8 cellular contexts compared by ENCODE assay signal in the genomic region with DNA sequence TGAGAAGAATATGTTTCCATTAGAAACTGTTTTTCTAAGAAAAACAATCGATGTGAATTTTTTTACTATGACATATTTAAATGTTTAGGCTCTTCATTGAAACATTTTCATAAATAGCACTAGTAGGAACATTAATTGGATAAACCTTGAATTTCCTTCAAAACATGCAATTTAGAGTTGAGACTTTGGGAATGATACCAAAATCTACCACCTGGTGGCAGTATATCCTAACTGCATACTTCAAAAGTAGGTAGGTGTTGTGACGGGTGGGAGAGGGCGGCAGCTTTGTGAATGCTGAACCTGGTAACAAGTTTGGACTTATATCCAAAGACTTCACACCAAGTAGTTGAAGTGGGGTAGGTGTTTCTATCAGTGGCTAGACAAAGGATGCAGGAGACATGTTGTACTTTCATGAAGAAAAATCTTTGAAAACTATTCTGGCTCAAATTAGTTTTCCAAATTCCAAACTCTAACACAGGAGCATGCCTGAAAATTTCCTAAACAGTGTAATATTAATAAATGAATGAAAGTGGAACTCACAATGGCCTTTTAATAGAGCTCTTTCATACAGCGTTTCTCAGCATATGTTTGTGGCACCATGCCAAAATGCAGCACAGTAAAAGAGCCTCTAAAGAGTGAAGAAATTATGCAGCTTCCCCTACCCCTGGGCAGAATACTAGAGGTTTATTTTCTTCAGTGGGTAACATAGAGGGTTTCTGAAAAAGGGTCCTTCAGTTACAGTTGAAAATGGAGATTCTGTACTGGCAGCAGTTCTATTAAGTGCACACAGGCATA.
DNase-seq lines count a peak whose midpoint lies in the region; ATAC-seq and TF ChIP-seq lines count a peak whose summit lies in the region.

No MANE protein-coding gene starts in this region.

- H3K4me3 ChIP-seq in parathyroid adenoma (ENCODE audit: low read depth, low read length): no peak overlapping the region

- no peaks in the 10 kb centered on the region for H3K36me3 Mint-ChIP-seq in CD4-positive, alpha-beta T cell (ENCODE audit: low read depth)

- H3K27ac Mint-ChIP-seq in CD4-positive, alpha-beta T cell: no peak overlapping the region

- H3K79me2 ChIP-seq in parathyroid adenoma: no peaks in the 10 kb centered on the region

- H3K4me2 ChIP-seq in parathyroid adenoma (ENCODE audit: low read length): peak overlapping the region; percentile 26

- CTCF ChIA-PET in CD4-positive, alpha-beta T cell (lab: Charles Lee): interaction anchor here (0.9 kb wide), 1 partner anchor 1053 kb away, joined by 3 read pairs; no protein-coding TSS in a partner anchor

- no peaks in the 10 kb centered on the region for H3K4me1 ChIP-seq in parathyroid adenoma

- no peak overlapping the region for H3K4me3 Mint-ChIP-seq in CD4-positive, alpha-beta T cell

- peaks cover 24% of the 10 kb centered on the region for H3K27me3 Mint-ChIP-seq in CD4-positive, alpha-beta T cell

- TF ChIP-seq CTCF in CD4-positive, alpha-beta T cell (IDR thresholded peaks at IDR 0.05): peak; percentile 87
- TF ChIP-seq CTCF in parathyroid adenoma (IDR thresholded peaks at IDR 0.05): peak; percentile 88
- no peak for TF ChIP-seq CTCF in omental fat pad (IDR thresholded peaks at IDR 0.05)

- peak; percentile 46 for ATAC-seq in CD4-positive, alpha-beta T cell (ENCODE audit: poor library complexity)
- ATAC-seq in GM18520 (IDR thresholded peaks at IDR 0.05; ENCODE audit: unreplicated experiment): peak; percentile 64
- ATAC-seq in HG02970 (IDR thresholded peaks at IDR 0.05; ENCODE audit: low FRiP score, unreplicated experiment): peak; percentile 88
- ATAC-seq in omental fat pad (ENCODE audit: low FRiP score): no peak

- no peaks in the 10 kb centered on the region for H3K36me3 ChIP-seq in parathyroid adenoma (ENCODE audit: control insufficient read depth, insufficient read depth, low read length)

- POLR2A ChIA-PET in CD4-positive, alpha-beta T cell (lab: Charles Lee): no interaction called here

- no peak overlapping the region for H3K27ac ChIP-seq in CD4-positive, alpha-beta T cell (ENCODE audit: low read depth, low read length)
- H3K27ac ChIP-seq in parathyroid adenoma: no peak overlapping the region

- H3K9ac ChIP-seq in parathyroid adenoma: no peak overlapping the region

- H3K9me3 ChIP-seq in CD4-positive, alpha-beta T cell (ENCODE audit: control insufficient read depth, low read length): no peaks in the 10 kb centered on the region
- H3K9me3 ChIP-seq in parathyroid adenoma (ENCODE audit: control insufficient read depth, low read length): no peaks in the 10 kb centered on the region

- intact Hi-C loops in CD4-positive, alpha-beta T cell (cut with DNase I, micrococcal nuclease): loop anchor here (1.0 to 10.0 kb wide), 3 partner anchors 298 to 1058 kb away; no protein-coding TSS in a partner anchor

- no peaks in the 10 kb centered on the region for H3K27me3 ChIP-seq in CD4-positive, alpha-beta T cell (ENCODE audit: control insufficient read depth, insufficient read depth, low read length)
- H3K27me3 ChIP-seq in parathyroid adenoma (ENCODE audit: control insufficient read depth, insufficient read depth, low read length): no peaks in the 10 kb centered on the region

- no peaks in the 10 kb centered on the region for H3K4me1 Mint-ChIP-seq in CD4-positive, alpha-beta T cell (ENCODE audit: low read depth)

- H2AFZ ChIP-seq in parathyroid adenoma: peak overlapping the region; percentile 36

- DNase-seq in CD4-positive, alpha-beta T cell: peak in 9 of 10 experiments; percentile 2 to 11 (median 8)
- peak; percentile 2 for DNase-seq in NCI-H2081 treated with DMSO at 0.1 percent for 48 hours (lab: John Stamatoyannopoulos, UW)
- peak; percentile 17 to 33 for DNase-seq in activated CD4-positive, alpha-beta T cell treated with anti-CD3 and anti-CD28 coated beads, Interleukin-2, amount 50 U/mL, for 48 hours
- DNase-seq in fibroblast of the conjunctiva (ENCODE audit: low read depth): peak; percentile 52
- DNase-seq in omental fat pad (ENCODE audit: low spot score): no peak

- peaks cover 5% of the 10 kb centered on the region for H3K9me3 Mint-ChIP-seq in CD4-positive, alpha-beta T cell

Comparison
In these comparisons a context has a peak if more than half of its experiments do, and no peak if none do; other contexts are left out.
1. CTCF ChIP-seq: peak in CD4-positive, alpha-beta T cell (single experiment) and parathyroid adenoma (single experiment); none in omental fat pad (0 of 3).